ENCODE assay signal across 1 cellular context in the genomic region with DNA sequence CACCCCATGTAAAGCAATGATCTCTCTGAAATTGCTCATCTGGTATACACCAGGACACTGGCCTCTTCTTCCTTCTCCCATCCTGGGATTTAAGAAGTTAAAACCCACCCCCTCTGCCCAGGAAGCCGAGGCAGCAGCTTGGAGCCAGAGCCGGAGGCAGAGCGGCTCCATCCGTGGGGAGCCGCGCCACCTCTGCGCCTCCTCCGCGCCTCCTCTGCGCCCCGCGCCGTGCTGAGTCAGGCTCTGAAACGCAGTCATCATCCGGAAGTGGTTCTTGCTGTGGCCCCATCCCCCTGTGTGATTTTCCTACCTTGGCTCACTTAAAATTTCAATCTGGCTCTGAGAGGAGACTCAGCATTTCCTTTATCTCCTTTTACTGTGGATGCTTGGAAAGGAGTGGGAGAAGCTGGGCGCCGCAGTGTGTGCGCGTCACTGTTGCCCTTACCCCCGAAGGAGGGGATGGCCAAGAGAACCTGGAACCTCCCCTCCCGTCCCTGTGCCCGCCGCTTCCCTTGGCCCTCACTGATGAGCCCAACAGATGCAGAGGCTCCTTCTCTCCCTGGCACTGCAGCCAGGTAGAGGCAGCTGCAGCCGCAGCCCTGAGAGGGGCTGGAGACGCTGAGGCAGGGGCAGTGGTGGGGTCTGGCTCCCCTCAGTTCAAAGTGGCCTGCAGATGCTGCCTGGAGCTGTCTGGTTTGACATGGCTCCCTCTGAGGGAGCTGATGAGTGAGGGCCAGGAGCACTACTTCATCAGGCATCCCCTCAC.
TF ChIP-seq lines count a peak whose summit lies in the region.

No MANE protein-coding gene starts in this region.

TF ChIP-seq in K562, 482 proteins besides CTCF, POLR2A, EP300 and RAD21 (continued from another document and continues in another):
- TF ChIP-seq, protein P1, sequence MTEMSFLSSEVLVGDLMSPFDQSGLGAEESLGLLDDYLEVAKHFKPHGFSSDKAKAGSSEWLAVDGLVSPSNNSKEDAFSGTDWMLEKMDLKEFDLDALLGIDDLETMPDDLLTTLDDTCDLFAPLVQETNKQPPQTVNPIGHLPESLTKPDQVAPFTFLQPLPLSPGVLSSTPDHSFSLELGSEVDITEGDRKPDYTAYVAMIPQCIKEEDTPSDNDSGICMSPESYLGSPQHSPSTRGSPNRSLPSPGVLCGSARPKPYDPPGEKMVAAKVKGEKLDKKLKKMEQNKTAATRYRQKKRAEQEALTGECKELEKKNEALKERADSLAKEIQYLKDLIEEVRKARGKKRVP (CRISPR knock-in tag; IDR thresholded peaks at IDR 0.05), result no peak
- peak; percentile 61 for TF ChIP-seq HNRNPLL (IDR thresholded peaks at IDR 0.05; ENCODE audit: low read depth, low read length, poor library complexity, severe bottlenecking)
- TF ChIP-seq, protein P2, sequence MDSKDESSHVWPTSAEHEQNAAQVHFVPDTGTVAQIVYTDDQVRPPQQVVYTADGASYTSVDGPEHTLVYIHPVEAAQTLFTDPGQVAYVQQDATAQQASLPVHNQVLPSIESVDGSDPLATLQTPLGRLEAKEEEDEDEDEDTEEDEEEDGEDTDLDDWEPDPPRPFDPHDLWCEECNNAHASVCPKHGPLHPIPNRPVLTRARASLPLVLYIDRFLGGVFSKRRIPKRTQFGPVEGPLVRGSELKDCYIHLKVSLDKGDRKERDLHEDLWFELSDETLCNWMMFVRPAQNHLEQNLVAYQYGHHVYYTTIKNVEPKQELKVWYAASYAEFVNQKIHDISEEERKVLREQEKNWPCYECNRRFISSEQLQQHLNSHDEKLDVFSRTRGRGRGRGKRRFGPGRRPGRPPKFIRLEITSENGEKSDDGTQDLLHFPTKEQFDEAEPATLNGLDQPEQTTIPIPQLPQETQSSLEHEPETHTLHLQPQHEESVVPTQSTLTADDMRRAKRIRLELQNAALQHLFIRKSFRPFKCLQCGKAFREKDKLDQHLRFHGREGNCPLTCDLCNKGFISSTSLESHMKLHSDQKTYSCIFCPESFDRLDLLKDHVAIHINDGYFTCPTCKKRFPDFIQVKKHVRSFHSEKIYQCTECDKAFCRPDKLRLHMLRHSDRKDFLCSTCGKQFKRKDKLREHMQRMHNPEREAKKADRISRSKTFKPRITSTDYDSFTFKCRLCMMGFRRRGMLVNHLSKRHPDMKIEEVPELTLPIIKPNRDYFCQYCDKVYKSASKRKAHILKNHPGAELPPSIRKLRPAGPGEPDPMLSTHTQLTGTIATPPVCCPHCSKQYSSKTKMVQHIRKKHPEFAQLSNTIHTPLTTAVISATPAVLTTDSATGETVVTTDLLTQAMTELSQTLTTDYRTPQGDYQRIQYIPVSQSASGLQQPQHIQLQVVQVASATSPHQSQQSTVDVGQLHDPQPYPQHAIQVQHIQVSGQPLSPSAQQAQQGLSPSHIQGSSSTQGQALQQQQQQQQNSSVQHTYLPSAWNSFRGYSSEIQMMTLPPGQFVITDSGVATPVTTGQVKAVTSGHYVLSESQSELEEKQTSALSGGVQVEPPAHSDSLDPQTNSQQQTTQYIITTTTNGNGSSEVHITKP (IDR thresholded peaks at IDR 0.05; ENCODE audit: partially characterized antibody), result no peak
- TF ChIP-seq ZNF174 (CRISPR knock-in tag; IDR thresholded peaks at IDR 0.05), result no peak
- no peak for TF ChIP-seq RBM22 (IDR thresholded peaks at IDR 0.05; ENCODE audit: low read depth, low read length, poor library complexity, severe bottlenecking)
- TF ChIP-seq, protein P3, sequence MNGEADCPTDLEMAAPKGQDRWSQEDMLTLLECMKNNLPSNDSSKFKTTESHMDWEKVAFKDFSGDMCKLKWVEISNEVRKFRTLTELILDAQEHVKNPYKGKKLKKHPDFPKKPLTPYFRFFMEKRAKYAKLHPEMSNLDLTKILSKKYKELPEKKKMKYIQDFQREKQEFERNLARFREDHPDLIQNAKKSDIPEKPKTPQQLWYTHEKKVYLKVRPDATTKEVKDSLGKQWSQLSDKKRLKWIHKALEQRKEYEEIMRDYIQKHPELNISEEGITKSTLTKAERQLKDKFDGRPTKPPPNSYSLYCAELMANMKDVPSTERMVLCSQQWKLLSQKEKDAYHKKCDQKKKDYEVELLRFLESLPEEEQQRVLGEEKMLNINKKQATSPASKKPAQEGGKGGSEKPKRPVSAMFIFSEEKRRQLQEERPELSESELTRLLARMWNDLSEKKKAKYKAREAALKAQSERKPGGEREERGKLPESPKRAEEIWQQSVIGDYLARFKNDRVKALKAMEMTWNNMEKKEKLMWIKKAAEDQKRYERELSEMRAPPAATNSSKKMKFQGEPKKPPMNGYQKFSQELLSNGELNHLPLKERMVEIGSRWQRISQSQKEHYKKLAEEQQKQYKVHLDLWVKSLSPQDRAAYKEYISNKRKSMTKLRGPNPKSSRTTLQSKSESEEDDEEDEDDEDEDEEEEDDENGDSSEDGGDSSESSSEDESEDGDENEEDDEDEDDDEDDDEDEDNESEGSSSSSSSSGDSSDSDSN (IDR thresholded peaks at IDR 0.05; ENCODE audit: borderline replicate concordance in 1 of 2, low read depth in 2 of 2, low read length in 2 of 2), result 0 out of 4 replicates have a peak, but pooled peaks have one; percentile 9 to 62
- no peak for TF ChIP-seq SRSF9 (IDR thresholded peaks at IDR 0.05; ENCODE audit: borderline replicate concordance, low read depth, low read length)
- no peak for TF ChIP-seq NR1H2 (CRISPR knock-in tag; IDR thresholded peaks at IDR 0.05)
- TF ChIP-seq, protein P4, sequence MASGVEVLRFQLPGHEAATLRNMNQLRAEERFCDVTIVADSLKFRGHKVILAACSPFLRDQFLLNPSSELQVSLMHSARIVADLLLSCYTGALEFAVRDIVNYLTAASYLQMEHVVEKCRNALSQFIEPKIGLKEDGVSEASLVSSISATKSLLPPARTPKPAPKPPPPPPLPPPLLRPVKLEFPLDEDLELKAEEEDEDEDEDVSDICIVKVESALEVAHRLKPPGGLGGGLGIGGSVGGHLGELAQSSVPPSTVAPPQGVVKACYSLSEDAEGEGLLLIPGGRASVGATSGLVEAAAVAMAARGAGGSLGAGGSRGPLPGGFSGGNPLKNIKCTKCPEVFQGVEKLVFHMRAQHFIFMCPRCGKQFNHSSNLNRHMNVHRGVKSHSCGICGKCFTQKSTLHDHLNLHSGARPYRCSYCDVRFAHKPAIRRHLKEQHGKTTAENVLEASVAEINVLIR (CRISPR knock-in tag; IDR thresholded peaks at IDR 0.05), result no peak
- no peak for TF ChIP-seq FUS (optimal IDR thresholded peaks at IDR 0.05; ENCODE audit: low read depth, low read length)
- no peak for TF ChIP-seq MXI1 (IDR thresholded peaks at IDR 0.05; ENCODE audit: low read depth, low read length)
- no peak for TF ChIP-seq ZNF121 (CRISPR knock-in tag; conservative IDR thresholded peaks at IDR 0.05)
- TF ChIP-seq ZFX (CRISPR knock-in tag; IDR thresholded peaks at IDR 0.05), result no peak
- TF ChIP-seq CBX5 (IDR thresholded peaks at IDR 0.05; ENCODE audit: borderline replicate concordance, low read depth), result no peak
- TF ChIP-seq ETV1 (tag; conservative IDR thresholded peaks at IDR 0.05; ENCODE audit: low read depth), result peak; percentile 79
- peak in 2 of 3 experiments; percentile 65 to 79 for TF ChIP-seq YY1 (IDR thresholded peaks at IDR 0.05; ENCODE audit: borderline replicate concordance in 1 of 3, control insufficient read depth in 1 of 3, extremely low read depth in 1 of 3, insufficient read depth in 3 of 3, insufficient read length in 1 of 3, insufficient replicate concordance in 2 of 3, low read depth in 1 of 3, low read length in 2 of 3)
- TF ChIP-seq SAFB2 (IDR thresholded peaks at IDR 0.05; ENCODE audit: borderline replicate concordance, low read depth, low read length, severe bottlenecking), result no peak
- TF ChIP-seq CBX2 (IDR thresholded peaks at IDR 0.05; ENCODE audit: insufficient read depth, low read length, poor library complexity, severe bottlenecking), result no peak
- TF ChIP-seq ZNF184 (CRISPR knock-in tag; IDR thresholded peaks at IDR 0.05), result no peak
- TF ChIP-seq, protein P5, sequence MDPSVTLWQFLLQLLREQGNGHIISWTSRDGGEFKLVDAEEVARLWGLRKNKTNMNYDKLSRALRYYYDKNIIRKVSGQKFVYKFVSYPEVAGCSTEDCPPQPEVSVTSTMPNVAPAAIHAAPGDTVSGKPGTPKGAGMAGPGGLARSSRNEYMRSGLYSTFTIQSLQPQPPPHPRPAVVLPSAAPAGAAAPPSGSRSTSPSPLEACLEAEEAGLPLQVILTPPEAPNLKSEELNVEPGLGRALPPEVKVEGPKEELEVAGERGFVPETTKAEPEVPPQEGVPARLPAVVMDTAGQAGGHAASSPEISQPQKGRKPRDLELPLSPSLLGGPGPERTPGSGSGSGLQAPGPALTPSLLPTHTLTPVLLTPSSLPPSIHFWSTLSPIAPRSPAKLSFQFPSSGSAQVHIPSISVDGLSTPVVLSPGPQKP (CRISPR knock-in tag; IDR thresholded peaks at IDR 0.05), result no peak
- TF ChIP-seq ZC3H4 (CRISPR knock-in tag; IDR thresholded peaks at IDR 0.05; ENCODE audit: borderline replicate concordance), result no peak
- no peak for TF ChIP-seq SRSF7 (optimal IDR thresholded peaks at IDR 0.05; ENCODE audit: low read depth, low read length)
- no peak for TF ChIP-seq ZNF23 (CRISPR knock-in tag; IDR thresholded peaks at IDR 0.05)
- TF ChIP-seq DPF2 (IDR thresholded peaks at IDR 0.05), result 0 out of 2 replicates have a peak, but pooled peaks have one; percentile 66
- TF ChIP-seq, protein P6, sequence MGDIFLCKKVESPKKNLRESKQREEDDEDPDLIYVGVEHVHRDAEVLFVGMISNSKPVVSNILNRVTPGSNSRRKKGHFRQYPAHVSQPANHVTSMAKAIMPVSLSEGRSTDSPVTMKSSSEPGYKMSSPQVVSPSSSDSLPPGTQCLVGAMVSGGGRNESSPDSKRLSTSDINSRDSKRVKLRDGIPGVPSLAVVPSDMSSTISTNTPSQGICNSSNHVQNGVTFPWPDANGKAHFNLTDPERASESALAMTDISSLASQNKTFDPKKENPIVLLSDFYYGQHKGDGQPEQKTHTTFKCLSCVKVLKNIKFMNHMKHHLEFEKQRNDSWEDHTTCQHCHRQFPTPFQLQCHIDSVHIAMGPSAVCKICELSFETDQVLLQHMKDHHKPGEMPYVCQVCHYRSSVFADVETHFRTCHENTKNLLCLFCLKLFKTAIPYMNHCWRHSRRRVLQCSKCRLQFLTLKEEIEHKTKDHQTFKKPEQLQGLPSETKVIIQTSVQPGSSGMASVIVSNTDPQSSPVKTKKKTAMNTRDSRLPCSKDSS (IDR thresholded peaks at IDR 0.05; ENCODE audit: low read depth, partially characterized antibody), result no peak
- TF ChIP-seq, protein P7, sequence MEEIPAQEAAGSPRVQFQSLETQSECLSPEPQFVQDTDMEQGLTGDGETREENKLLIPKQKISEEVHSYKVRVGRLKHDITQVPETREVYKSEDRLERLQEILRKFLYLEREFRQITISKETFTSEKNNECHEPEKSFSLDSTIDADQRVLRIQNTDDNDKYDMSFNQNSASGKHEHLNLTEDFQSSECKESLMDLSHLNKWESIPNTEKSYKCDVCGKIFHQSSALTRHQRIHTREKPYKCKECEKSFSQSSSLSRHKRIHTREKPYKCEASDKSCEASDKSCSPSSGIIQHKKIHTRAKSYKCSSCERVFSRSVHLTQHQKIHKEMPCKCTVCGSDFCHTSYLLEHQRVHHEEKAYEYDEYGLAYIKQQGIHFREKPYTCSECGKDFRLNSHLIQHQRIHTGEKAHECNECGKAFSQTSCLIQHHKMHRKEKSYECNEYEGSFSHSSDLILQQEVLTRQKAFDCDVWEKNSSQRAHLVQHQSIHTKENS (CRISPR knock-in tag; IDR thresholded peaks at IDR 0.05), result no peak
- no peak for TF ChIP-seq NCOR1 (IDR thresholded peaks at IDR 0.05)
- TF ChIP-seq EWSR1 (IDR thresholded peaks at IDR 0.05; ENCODE audit: borderline replicate concordance, low read depth, partially characterized antibody), result no peak
- TF ChIP-seq RBFOX2 (IDR thresholded peaks at IDR 0.05; ENCODE audit: low read depth, low read length), result peak; percentile 79
- TF ChIP-seq, protein P8, sequence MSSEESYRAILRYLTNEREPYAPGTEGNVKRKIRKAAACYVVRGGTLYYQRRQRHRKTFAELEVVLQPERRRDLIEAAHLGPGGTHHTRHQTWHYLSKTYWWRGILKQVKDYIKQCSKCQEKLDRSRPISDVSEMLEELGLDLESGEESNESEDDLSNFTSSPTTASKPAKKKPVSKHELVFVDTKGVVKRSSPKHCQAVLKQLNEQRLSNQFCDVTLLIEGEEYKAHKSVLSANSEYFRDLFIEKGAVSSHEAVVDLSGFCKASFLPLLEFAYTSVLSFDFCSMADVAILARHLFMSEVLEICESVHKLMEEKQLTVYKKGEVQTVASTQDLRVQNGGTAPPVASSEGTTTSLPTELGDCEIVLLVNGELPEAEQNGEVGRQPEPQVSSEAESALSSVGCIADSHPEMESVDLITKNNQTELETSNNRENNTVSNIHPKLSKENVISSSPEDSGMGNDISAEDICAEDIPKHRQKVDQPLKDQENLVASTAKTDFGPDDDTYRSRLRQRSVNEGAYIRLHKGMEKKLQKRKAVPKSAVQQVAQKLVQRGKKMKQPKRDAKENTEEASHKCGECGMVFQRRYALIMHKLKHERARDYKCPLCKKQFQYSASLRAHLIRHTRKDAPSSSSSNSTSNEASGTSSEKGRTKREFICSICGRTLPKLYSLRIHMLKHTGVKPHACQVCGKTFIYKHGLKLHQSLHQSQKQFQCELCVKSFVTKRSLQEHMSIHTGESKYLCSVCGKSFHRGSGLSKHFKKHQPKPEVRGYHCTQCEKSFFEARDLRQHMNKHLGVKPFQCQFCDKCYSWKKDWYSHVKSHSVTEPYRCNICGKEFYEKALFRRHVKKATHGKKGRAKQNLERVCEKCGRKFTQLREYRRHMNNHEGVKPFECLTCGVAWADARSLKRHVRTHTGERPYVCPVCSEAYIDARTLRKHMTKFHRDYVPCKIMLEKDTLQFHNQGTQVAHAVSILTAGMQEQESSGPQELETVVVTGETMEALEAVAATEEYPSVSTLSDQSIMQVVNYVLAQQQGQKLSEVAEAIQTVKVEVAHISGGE (CRISPR knock-in tag; IDR thresholded peaks at IDR 0.05), result no peak
- TF ChIP-seq, protein P9, sequence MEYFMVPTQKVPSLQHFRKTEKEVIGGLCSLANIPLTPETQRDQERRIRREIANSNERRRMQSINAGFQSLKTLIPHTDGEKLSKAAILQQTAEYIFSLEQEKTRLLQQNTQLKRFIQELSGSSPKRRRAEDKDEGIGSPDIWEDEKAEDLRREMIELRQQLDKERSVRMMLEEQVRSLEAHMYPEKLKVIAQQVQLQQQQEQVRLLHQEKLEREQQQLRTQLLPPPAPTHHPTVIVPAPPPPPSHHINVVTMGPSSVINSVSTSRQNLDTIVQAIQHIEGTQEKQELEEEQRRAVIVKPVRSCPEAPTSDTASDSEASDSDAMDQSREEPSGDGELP (CRISPR knock-in tag; IDR thresholded peaks at IDR 0.05; ENCODE audit: borderline replicate concordance), result no peak
- peak; percentile 85 for TF ChIP-seq MAFG (tag; conservative IDR thresholded peaks at IDR 0.05)
